Comparison of ENCODE assay signal across 1 cellular context in the genomic region with DNA sequence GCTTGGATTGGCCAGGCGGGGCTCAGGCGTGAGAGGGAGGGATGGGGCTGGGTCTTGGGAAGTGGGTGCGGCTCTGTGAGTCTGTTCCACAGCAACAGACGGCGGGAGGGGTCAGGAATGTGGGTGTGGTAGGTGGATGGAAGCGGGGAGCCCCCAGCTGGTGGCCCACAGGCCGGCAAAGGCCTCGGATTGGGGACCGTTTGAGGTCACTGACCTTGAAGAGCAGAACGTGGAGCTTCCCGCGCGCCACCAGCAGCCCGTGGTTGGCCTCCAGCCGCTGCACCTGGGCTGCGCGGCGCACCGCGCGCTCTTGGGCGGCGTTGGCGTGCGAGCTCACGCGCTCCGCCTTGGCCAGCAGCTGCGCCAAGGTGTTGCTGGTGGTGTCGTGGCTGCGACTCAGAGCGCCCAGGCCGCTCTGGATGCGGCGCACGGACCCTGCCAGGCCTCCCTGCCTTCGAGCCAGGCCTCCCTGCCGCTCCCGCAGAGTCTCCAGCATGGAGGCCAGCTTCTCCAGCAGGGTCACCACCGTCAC.
TF ChIP-seq lines count a peak whose summit lies in the region.

No MANE protein-coding gene starts in this region.

TF ChIP-seq in GM12878, 131 proteins besides CTCF, POLR2A, EP300 and RAD21:
- TF ChIP-seq, protein P1, sequence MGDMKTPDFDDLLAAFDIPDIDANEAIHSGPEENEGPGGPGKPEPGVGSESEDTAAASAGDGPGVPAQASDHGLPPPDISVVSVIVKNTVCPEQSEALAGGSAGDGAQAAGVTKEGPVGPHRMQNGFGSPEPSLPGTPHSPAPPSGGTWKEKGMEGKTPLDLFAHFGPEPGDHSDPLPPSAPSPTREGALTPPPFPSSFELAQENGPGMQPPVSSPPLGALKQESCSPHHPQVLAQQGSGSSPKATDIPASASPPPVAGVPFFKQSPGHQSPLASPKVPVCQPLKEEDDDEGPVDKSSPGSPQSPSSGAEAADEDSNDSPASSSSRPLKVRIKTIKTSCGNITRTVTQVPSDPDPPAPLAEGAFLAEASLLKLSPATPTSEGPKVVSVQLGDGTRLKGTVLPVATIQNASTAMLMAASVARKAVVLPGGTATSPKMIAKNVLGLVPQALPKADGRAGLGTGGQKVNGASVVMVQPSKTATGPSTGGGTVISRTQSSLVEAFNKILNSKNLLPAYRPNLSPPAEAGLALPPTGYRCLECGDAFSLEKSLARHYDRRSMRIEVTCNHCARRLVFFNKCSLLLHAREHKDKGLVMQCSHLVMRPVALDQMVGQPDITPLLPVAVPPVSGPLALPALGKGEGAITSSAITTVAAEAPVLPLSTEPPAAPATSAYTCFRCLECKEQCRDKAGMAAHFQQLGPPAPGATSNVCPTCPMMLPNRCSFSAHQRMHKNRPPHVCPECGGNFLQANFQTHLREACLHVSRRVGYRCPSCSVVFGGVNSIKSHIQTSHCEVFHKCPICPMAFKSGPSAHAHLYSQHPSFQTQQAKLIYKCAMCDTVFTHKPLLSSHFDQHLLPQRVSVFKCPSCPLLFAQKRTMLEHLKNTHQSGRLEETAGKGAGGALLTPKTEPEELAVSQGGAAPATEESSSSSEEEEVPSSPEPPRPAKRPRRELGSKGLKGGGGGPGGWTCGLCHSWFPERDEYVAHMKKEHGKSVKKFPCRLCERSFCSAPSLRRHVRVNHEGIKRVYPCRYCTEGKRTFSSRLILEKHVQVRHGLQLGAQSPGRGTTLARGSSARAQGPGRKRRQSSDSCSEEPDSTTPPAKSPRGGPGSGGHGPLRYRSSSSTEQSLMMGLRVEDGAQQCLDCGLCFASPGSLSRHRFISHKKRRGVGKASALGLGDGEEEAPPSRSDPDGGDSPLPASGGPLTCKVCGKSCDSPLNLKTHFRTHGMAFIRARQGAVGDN (IDR thresholded peaks at IDR 0.05), result 0 out of 2 replicates have a peak, but pooled peaks have one; percentile 26
- TF ChIP-seq LARP7 (IDR thresholded peaks at IDR 0.05) (peak; percentile 26; the same call in 1 of the 2 replicates), NR2F1 (conservative IDR thresholded peaks at IDR 0.05) (peak; percentile 36; the same call in 1 of the 2 replicates), STAT1 (conservative IDR thresholded peaks at IDR 0.05) (no peak), BHLHE40 (IDR thresholded peaks at IDR 0.05; ENCODE audit: borderline replicate concordance in 1 of 2, low read depth in 2 of 2, low read length in 1 of 2) (peak in 1 of 2 experiments; percentile 36; a peak in 1 of 4 replicates), TCF3 (IDR thresholded peaks at IDR 0.05; ENCODE audit: borderline replicate concordance, insufficient read depth, low read depth, low read length) (peak; percentile 91), CEBPZ (IDR thresholded peaks at IDR 0.05; ENCODE audit: low read depth, low read length) (no peak), HDAC6 (IDR thresholded peaks at IDR 0.05; ENCODE audit: unreplicated experiment) (peak; percentile 89), RBBP5 (conservative IDR thresholded peaks at IDR 0.05) (no peak), TCF12 (IDR thresholded peaks at IDR 0.05; ENCODE audit: low read depth, low read length) (peak; percentile 80; the same call in 1 of the 2 replicates)
